22 cellular contexts compared by ENCODE assay signal in genomic region chr18:54736981-54737380, GRCh38.
"Had no signal": no experiment of that assay in that cellular context is flagged by ENCODE, and none has a peak within 500 bp of the region (broad histone marks: within the 10 kb centered on the region; RNA-seq: fewer than 3 reads in every experiment).

No MANE protein-coding gene starts in this region.

- H3K27ac ChIP-seq: coronary artery, esophagus muscularis mucosa, heart right ventricle, neural progenitor cell, prostate gland, right atrium auricular region, stomach, thoracic aorta, upper lobe of right lung had no signal

- H3K4me2 ChIP-seq: neural progenitor cell, SK-N-SH had no signal

- DNase-seq: activated CD4-positive, alpha-beta T cell treated with anti-CD3 and anti-CD28 coated beads, Interleukin-2, amount 50 U/mL, for 1 hour; activated CD8-positive, alpha-beta memory T cell treated with anti-CD3 and anti-CD28 coated beads, Interleukin-2, amount 50 U/mL, for 48 hours; activated naive CD8-positive, alpha-beta T cell treated with anti-CD3 and anti-CD28 coated beads, Interleukin-2, amount 10 ng/mL, durations not matched to agents 7 days and 5 days; effector CD4-positive, alpha-beta T cell; heart right ventricle; kidney glomerular epithelial cell; mesendoderm; naive thymus-derived CD4-positive, alpha-beta T cell; SK-N-SH; stimulated activated CD4-positive, alpha-beta T cell treated with anti-CD3 and anti-CD28 coated beads, Interleukin-2, amount 100 ng/mL, for 24 hours; stomach; T-helper 1 cell; T1000; upper lobe of right lung had no signal

- H3K9ac ChIP-seq: neural progenitor cell, SK-N-SH had no signal

- H3K4me3 ChIP-seq: coronary artery, esophagus muscularis mucosa, heart right ventricle, neural progenitor cell, prostate gland, right atrium auricular region, stomach, thoracic aorta, upper lobe of right lung had no signal

- H3K4me1 Mint-ChIP-seq: activated naive CD8-positive, alpha-beta T cell treated with anti-CD3 and anti-CD28 coated beads, Interleukin-2, amount 10 ng/mL, durations not matched to agents 7 days and 5 days; central memory CD8-positive, alpha-beta T cell; naive thymus-derived CD4-positive, alpha-beta T cell; neural progenitor cell had no signal

- H3K9me3 Mint-ChIP-seq: brain, neural progenitor cell had no signal

- H2AFZ ChIP-seq: neural progenitor cell had no signal

- H3K27ac Mint-ChIP-seq: activated naive CD8-positive, alpha-beta T cell treated with anti-CD3 and anti-CD28 coated beads, Interleukin-2, amount 10 ng/mL, durations not matched to agents 7 days and 5 days; brain; naive thymus-derived CD4-positive, alpha-beta T cell; neural progenitor cell had no signal

- H3K27me3 ChIP-seq: esophagus muscularis mucosa, neural progenitor cell, right atrium auricular region, stomach, upper lobe of right lung had no signal

- H3K4me1 ChIP-seq: neural progenitor cell, prostate gland, upper lobe of right lung had no signal

- H3K36me3 Mint-ChIP-seq: activated naive CD8-positive, alpha-beta T cell treated with anti-CD3 and anti-CD28 coated beads, Interleukin-2, amount 10 ng/mL, durations not matched to agents 7 days and 5 days; brain; naive thymus-derived CD4-positive, alpha-beta T cell; neural progenitor cell had no signal

- ATAC-seq: heart right ventricle; naive thymus-derived CD4-positive, alpha-beta T cell; upper lobe of right lung had no signal

- H3K4me3 Mint-ChIP-seq: activated naive CD8-positive, alpha-beta T cell treated with anti-CD3 and anti-CD28 coated beads, Interleukin-2, amount 10 ng/mL, durations not matched to agents 7 days and 5 days; brain; central memory CD8-positive, alpha-beta T cell; naive thymus-derived CD4-positive, alpha-beta T cell; neural progenitor cell had no signal

- H3K9me3 ChIP-seq: esophagus muscularis mucosa, heart right ventricle, prostate gland, right atrium auricular region, SK-N-SH, stomach, thoracic aorta, upper lobe of right lung had no signal

- H3K36me3 ChIP-seq: esophagus muscularis mucosa, heart right ventricle, neural progenitor cell, prostate gland, right atrium auricular region, stomach, thoracic aorta, upper lobe of right lung had no signal
